Comparison of ENCODE assay signal across 21 cellular contexts in the genomic region with DNA sequence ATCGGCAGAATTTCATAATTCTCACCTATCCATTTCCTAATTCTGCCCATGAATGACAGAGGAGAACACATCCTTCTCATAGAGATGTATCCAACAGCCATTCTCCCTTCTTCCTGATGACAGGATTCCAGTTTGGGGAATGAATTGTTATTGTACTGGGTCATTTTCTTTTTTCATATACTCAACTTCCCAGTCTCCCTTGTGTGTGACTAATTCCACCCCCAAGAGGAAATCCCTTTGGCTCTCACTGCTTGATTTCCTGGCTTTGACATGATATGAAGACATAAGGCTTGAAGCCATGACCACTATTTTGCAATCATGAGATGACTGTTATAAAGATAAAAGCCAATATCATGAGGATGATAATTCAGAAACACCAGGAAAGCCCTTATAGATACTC.
A peak's percentile ranks its signal among the peaks of the same experiment; 100 is the strongest.
DNase-seq lines count a peak whose midpoint lies in the region; ATAC-seq, FAIRE-seq and TF ChIP-seq lines count a peak whose summit lies in the region.
"Had no signal": no experiment of that assay in that cellular context is flagged by ENCODE, and none has a peak within 500 bp of the region (broad histone marks: within the 10 kb centered on the region; RNA-seq: fewer than 3 reads in every experiment).

No MANE protein-coding gene starts in this region.

- H3K36me3 ChIP-seq in astrocyte (ENCODE audit: insufficient read depth, low read length) (no peaks in the 10 kb centered on the region), left ventricle myocardium inferior (no peaks in the 10 kb centered on the region), small intestine (ENCODE audit: control insufficient read depth in 2 of 2, insufficient read depth in 2 of 2, low read length in 2 of 2) (no peaks in the 10 kb centered on the region)
- H3K36me3 ChIP-seq: transverse colon had no signal

- no peak overlapping the region for H3K4me2 ChIP-seq in astrocyte (ENCODE audit: low read length)

- no peaks in the 10 kb centered on the region for H3K79me2 ChIP-seq in astrocyte (ENCODE audit: insufficient read depth, low read length)

- WGBS in small intestine, 3 donors, result 79 to 100% (median 92%) methylated on average over 1 of the region's 1 CpG

- H3K4me3 ChIP-seq in astrocyte (ENCODE audit: insufficient read depth, low read depth, low read length), result no peak overlapping the region
- H3K4me3 ChIP-seq in left ventricle myocardium inferior, result no peak overlapping the region
- no peak overlapping the region for H3K4me3 ChIP-seq in small intestine (ENCODE audit: low read depth in 1 of 2, low read length in 2 of 2)
- H3K4me3 ChIP-seq: mucosa of descending colon, SK-N-MC, transverse colon had no signal

- no peaks in the 10 kb centered on the region for H3K4me1 Mint-ChIP-seq in astrocyte (ENCODE audit: low read depth, unreplicated experiment)
- no peaks in the 10 kb centered on the region for H3K4me1 Mint-ChIP-seq in stimulated activated naive CD8-positive, alpha-beta T cell treated with anti-CD3 and anti-CD28 coated beads, Interleukin-15, amount 100 ng/mL, for 72 hours
- H3K4me1 Mint-ChIP-seq: activated CD4-positive, alpha-beta memory T cell treated with anti-CD3 and anti-CD28 coated beads, Interleukin-2, amount 10 ng/mL, durations not matched to agents 7 days and 5 days had no signal

- H3K36me3 Mint-ChIP-seq in astrocyte (ENCODE audit: low read depth, unreplicated experiment), result no peaks in the 10 kb centered on the region
- H3K36me3 Mint-ChIP-seq: WTC11 had no signal

- peaks cover 3% of the 10 kb centered on the region for H3K9me3 Mint-ChIP-seq in astrocyte (ENCODE audit: unreplicated experiment)
- no peaks in the 10 kb centered on the region for H3K9me3 Mint-ChIP-seq in stimulated activated naive CD8-positive, alpha-beta T cell treated with anti-CD3 and anti-CD28 coated beads, Interleukin-15, amount 100 ng/mL, for 72 hours
- H3K9me3 Mint-ChIP-seq: activated CD4-positive, alpha-beta memory T cell treated with anti-CD3 and anti-CD28 coated beads, Interleukin-2, amount 10 ng/mL, durations not matched to agents 7 days and 5 days; WTC11 had no signal

- H3K27ac ChIP-seq in astrocyte (ENCODE audit: low read depth, low read length) (no peak overlapping the region), left ventricle myocardium inferior (replicated peaks) (peak overlapping the region; percentile 50), small intestine (ENCODE audit: low read depth in 1 of 2, low read length in 1 of 2) (no peak overlapping the region)
- H3K27ac ChIP-seq: SK-N-MC, transverse colon had no signal

- H3K9me3 ChIP-seq in astrocyte (ENCODE audit: insufficient read depth, low read depth, low read length) (no peaks in the 10 kb centered on the region), left ventricle myocardium inferior (replicated peaks) (no peaks in the 10 kb centered on the region), small intestine (ENCODE audit: control insufficient read depth, low read depth) (no peaks in the 10 kb centered on the region)
- H3K9me3 ChIP-seq: mucosa of descending colon, transverse colon had no signal

- H3K27me3 ChIP-seq in astrocyte (ENCODE audit: insufficient read depth, low read length), result no peaks in the 10 kb centered on the region
- no peaks in the 10 kb centered on the region for H3K27me3 ChIP-seq in left ventricle myocardium inferior (ENCODE audit: low read depth)
- H3K27me3 ChIP-seq in small intestine (ENCODE audit: control insufficient read depth in 2 of 2, insufficient read depth in 2 of 2, low read length in 2 of 2), result no peaks in the 10 kb centered on the region
- H3K27me3 ChIP-seq: transverse colon had no signal

- ATAC-seq in HG03521 (IDR thresholded peaks at IDR 0.05; ENCODE audit: unreplicated experiment) (no peak), HG03439 (IDR thresholded peaks at IDR 0.05; ENCODE audit: unreplicated experiment) (no peak)
- no peak for ATAC-seq in stimulated activated naive CD8-positive, alpha-beta T cell treated with anti-CD3 and anti-CD28 coated beads, Interleukin-15, amount 100 ng/mL, for 72 hours
- ATAC-seq: HepG2, mucosa of descending colon, WTC11 had no signal

- no peak for FAIRE-seq in astrocyte (lab: Jason Lieb, UNC)
- no peak for FAIRE-seq in small intestine (lab: Jason Lieb, UNC)
- FAIRE-seq: H1, HepG2 had no signal

- TF ChIP-seq CTCF in astrocyte (IDR thresholded peaks at IDR 0.05; ENCODE audit: insufficient read depth, low read depth, low read length) (no peak), left ventricle myocardium inferior (IDR thresholded peaks at IDR 0.05; ENCODE audit: borderline replicate concordance) (no peak)

- H3K27ac Mint-ChIP-seq in astrocyte (ENCODE audit: unreplicated experiment), result no peak overlapping the region
- no peak overlapping the region for H3K27ac Mint-ChIP-seq in stimulated activated naive CD8-positive, alpha-beta T cell treated with anti-CD3 and anti-CD28 coated beads, Interleukin-15, amount 100 ng/mL, for 72 hours
- H3K27ac Mint-ChIP-seq: activated CD4-positive, alpha-beta memory T cell treated with anti-CD3 and anti-CD28 coated beads, Interleukin-2, amount 10 ng/mL, durations not matched to agents 7 days and 5 days; T-helper 2 cell treated with Interferon-gamma antibody and Interleukin-4, amounts not matched to agents 5 μg/mL and 100 μg/mL, for 36 hours; WTC11 had no signal

- intact Hi-C loops in left ventricle myocardium inferior (cut with micrococcal nuclease), result no loop called here

- DNase-seq in GOT3 (lab: John Stamatoyannopoulos, UW) (peak; percentile 11), astrocyte (ENCODE audit: low read depth) (peak; percentile 44), left ventricle myocardium inferior (no peak), small intestine (peak; percentile 27), NCI-H774 (lab: John Stamatoyannopoulos, UW) (no peak)
- no peak for DNase-seq in stimulated activated naive CD8-positive, alpha-beta T cell treated with anti-CD3 and anti-CD28 coated beads, Interleukin-15, amount 100 ng/mL, for 72 hours
- DNase-seq: activated CD4-positive, alpha-beta memory T cell treated with anti-CD3 and anti-CD28 coated beads, Interleukin-2, amount 10 ng/mL, durations not matched to agents 7 days and 5 days; activated naive CD4-positive, alpha-beta T cell treated with anti-CD3 and anti-CD28 coated beads, Interleukin-2, amount 50 U/mL, for 16 hours; activated T-cell treated with anti-CD3 and anti-CD28 coated beads, Interleukin-2, amount 50 U/mL, for 1 hour; mucosa of descending colon; NCI-H1436 treated with DMSO at 0.1 percent for 48 hours; retina; stimulated activated naive CD4-positive, alpha-beta T cell; transverse colon had no signal

- H3K9ac ChIP-seq in astrocyte (ENCODE audit: low read length), result no peak overlapping the region

- no peak overlapping the region for H3K4me3 Mint-ChIP-seq in astrocyte (ENCODE audit: unreplicated experiment)
- H3K4me3 Mint-ChIP-seq in stimulated activated naive CD8-positive, alpha-beta T cell treated with anti-CD3 and anti-CD28 coated beads, Interleukin-15, amount 100 ng/mL, for 72 hours, result no peak overlapping the region
- H3K4me3 Mint-ChIP-seq: activated CD4-positive, alpha-beta memory T cell treated with anti-CD3 and anti-CD28 coated beads, Interleukin-2, amount 10 ng/mL, durations not matched to agents 7 days and 5 days; T-helper 2 cell treated with Interferon-gamma antibody and Interleukin-4, amounts not matched to agents 5 μg/mL and 100 μg/mL, for 36 hours; WTC11 had no signal

- H4K20me1 ChIP-seq in astrocyte (ENCODE audit: insufficient read depth, low read length), result no peaks in the 10 kb centered on the region

- H3K4me1 ChIP-seq in astrocyte (ENCODE audit: insufficient read depth, low read length), result no peaks in the 10 kb centered on the region
- H3K4me1 ChIP-seq in left ventricle myocardium inferior, result peaks cover 10% of the 10 kb centered on the region
- peaks cover 0 to 5% of the 10 kb centered on the region in 2 donors for H3K4me1 ChIP-seq in small intestine (ENCODE audit: control insufficient read depth in 2 of 2, insufficient read depth in 1 of 2, low read depth in 1 of 2, low read length in 1 of 2)

- no peaks in the 10 kb centered on the region for H3K27me3 Mint-ChIP-seq in astrocyte (ENCODE audit: low read depth, unreplicated experiment)
- H3K27me3 Mint-ChIP-seq in stimulated activated naive CD8-positive, alpha-beta T cell treated with anti-CD3 and anti-CD28 coated beads, Interleukin-15, amount 100 ng/mL, for 72 hours, result no peaks in the 10 kb centered on the region

- H2AFZ ChIP-seq in astrocyte (ENCODE audit: low read depth, low read length), result no peak overlapping the region

Comparison
In these comparisons a context has a peak if more than half of its experiments do, and no peak if none do; other contexts are left out.
1. DNase-seq: peak in GOT3 (single experiment), astrocyte (single experiment) and small intestine (single experiment); none in left ventricle myocardium inferior (single experiment), NCI-H774 (single experiment) and stimulated activated naive CD8-positive, alpha-beta T cell treated with anti-CD3 and anti-CD28 coated beads, Interleukin-15, amount 100 ng/mL, for 72 hours (0 of 2).